1 cellular context compared by ENCODE assay signal in genomic region chr15:68313501-68314390, GRCh38.
TF ChIP-seq lines count a peak whose summit lies in the region.

No MANE protein-coding gene starts in this region.

TF ChIP-seq in SK-N-SH, 30 proteins besides CTCF, POLR2A, EP300 and RAD21 (continued from another document):
- TF ChIP-seq IRF3 (IDR thresholded peaks at IDR 0.05; ENCODE audit: low read depth, low read length) = no peak
- no peak for TF ChIP-seq RCOR1 (IDR thresholded peaks at IDR 0.05; ENCODE audit: low read length)
- TF ChIP-seq NRF1 (IDR thresholded peaks at IDR 0.05; ENCODE audit: low read depth, low read length) = no peak
- TF ChIP-seq USF1 (IDR thresholded peaks at IDR 0.05; ENCODE audit: borderline replicate concordance, low read depth) = no peak
- TF ChIP-seq RXRA (IDR thresholded peaks at IDR 0.05; ENCODE audit: borderline replicate concordance, low read depth) = no peak
- TF ChIP-seq FOXJ3 (CRISPR knock-in tag; IDR thresholded peaks at IDR 0.05) = no peak
- no peak for TF ChIP-seq MAX (IDR thresholded peaks at IDR 0.05; ENCODE audit: low read depth)
- no peak for TF ChIP-seq YY1 (IDR thresholded peaks at IDR 0.05; ENCODE audit: low read depth)
- no peak for TF ChIP-seq TEAD4 (IDR thresholded peaks at IDR 0.05; ENCODE audit: borderline replicate concordance, insufficient read depth)
- no peak for TF ChIP-seq MEF2A (IDR thresholded peaks at IDR 0.05; ENCODE audit: borderline replicate concordance, low read depth)
